In the genomic region with DNA sequence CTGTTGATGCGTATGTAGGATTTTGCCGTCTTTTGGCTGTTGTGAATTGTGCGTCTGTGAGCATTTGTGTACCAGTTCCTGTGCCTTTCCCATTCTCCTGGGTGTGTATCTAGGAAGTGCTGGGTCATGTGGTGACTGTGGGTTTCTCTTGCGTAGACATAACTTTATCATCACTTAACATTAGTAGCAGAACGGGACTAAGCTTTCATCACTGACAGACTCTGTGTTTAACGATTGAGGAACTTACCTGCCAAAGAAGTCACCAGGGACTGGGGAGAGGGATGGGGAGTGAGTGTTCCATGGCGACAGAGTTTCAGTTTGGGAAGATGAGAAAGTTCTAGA, we compare ENCODE assay signal across 1 cellular context.
TF ChIP-seq lines count a peak whose summit lies in the region.

No MANE protein-coding gene starts in this region.

TF ChIP-seq in H1, 55 proteins besides CTCF, POLR2A, EP300 and RAD21:
- TF ChIP-seq EZH2 (IDR thresholded peaks at IDR 0.05; ENCODE audit: low read depth, low read length, severe bottlenecking) (no peak), CHD1 (IDR thresholded peaks at IDR 0.05; ENCODE audit: low read depth, low read length) (no peak), TEAD4 (IDR thresholded peaks at IDR 0.05; ENCODE audit: low read depth, low read length) (no peak), RBBP5 (IDR thresholded peaks at IDR 0.05; ENCODE audit: borderline replicate concordance, low read depth, low read length) (no peak), CREB1 (IDR thresholded peaks at IDR 0.05) (no peak), POLR2AphosphoS5 (IDR thresholded peaks at IDR 0.05; ENCODE audit: low read depth, low read length) (no peak), SP4 (IDR thresholded peaks at IDR 0.05; ENCODE audit: low read length) (no peak), SIRT6 (IDR thresholded peaks at IDR 0.05; ENCODE audit: low read length) (no peak), KDM4A (IDR thresholded peaks at IDR 0.05; ENCODE audit: low read depth, low read length, severe bottlenecking) (no peak), TAF7 (optimal IDR thresholded peaks at IDR 0.05; ENCODE audit: borderline replicate concordance, low read depth, low read length) (no peak), JUND (IDR thresholded peaks at IDR 0.05; ENCODE audit: low read length) (no peak), HDAC2 (IDR thresholded peaks at IDR 0.05; ENCODE audit: borderline replicate concordance in 1 of 2, low read depth in 2 of 2, low read length in 2 of 2) (no peak), SIX5 (IDR thresholded peaks at IDR 0.05; ENCODE audit: low read depth, low read length) (no peak), KDM5A (IDR thresholded peaks at IDR 0.05; ENCODE audit: low read length) (no peak)
- TF ChIP-seq, protein P1, sequence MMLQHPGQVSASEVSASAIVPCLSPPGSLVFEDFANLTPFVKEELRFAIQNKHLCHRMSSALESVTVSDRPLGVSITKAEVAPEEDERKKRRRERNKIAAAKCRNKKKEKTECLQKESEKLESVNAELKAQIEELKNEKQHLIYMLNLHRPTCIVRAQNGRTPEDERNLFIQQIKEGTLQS (IDR thresholded peaks at IDR 0.05; ENCODE audit: insufficient read depth, low read depth, low read length) = no peak
- TF ChIP-seq, protein P2, sequence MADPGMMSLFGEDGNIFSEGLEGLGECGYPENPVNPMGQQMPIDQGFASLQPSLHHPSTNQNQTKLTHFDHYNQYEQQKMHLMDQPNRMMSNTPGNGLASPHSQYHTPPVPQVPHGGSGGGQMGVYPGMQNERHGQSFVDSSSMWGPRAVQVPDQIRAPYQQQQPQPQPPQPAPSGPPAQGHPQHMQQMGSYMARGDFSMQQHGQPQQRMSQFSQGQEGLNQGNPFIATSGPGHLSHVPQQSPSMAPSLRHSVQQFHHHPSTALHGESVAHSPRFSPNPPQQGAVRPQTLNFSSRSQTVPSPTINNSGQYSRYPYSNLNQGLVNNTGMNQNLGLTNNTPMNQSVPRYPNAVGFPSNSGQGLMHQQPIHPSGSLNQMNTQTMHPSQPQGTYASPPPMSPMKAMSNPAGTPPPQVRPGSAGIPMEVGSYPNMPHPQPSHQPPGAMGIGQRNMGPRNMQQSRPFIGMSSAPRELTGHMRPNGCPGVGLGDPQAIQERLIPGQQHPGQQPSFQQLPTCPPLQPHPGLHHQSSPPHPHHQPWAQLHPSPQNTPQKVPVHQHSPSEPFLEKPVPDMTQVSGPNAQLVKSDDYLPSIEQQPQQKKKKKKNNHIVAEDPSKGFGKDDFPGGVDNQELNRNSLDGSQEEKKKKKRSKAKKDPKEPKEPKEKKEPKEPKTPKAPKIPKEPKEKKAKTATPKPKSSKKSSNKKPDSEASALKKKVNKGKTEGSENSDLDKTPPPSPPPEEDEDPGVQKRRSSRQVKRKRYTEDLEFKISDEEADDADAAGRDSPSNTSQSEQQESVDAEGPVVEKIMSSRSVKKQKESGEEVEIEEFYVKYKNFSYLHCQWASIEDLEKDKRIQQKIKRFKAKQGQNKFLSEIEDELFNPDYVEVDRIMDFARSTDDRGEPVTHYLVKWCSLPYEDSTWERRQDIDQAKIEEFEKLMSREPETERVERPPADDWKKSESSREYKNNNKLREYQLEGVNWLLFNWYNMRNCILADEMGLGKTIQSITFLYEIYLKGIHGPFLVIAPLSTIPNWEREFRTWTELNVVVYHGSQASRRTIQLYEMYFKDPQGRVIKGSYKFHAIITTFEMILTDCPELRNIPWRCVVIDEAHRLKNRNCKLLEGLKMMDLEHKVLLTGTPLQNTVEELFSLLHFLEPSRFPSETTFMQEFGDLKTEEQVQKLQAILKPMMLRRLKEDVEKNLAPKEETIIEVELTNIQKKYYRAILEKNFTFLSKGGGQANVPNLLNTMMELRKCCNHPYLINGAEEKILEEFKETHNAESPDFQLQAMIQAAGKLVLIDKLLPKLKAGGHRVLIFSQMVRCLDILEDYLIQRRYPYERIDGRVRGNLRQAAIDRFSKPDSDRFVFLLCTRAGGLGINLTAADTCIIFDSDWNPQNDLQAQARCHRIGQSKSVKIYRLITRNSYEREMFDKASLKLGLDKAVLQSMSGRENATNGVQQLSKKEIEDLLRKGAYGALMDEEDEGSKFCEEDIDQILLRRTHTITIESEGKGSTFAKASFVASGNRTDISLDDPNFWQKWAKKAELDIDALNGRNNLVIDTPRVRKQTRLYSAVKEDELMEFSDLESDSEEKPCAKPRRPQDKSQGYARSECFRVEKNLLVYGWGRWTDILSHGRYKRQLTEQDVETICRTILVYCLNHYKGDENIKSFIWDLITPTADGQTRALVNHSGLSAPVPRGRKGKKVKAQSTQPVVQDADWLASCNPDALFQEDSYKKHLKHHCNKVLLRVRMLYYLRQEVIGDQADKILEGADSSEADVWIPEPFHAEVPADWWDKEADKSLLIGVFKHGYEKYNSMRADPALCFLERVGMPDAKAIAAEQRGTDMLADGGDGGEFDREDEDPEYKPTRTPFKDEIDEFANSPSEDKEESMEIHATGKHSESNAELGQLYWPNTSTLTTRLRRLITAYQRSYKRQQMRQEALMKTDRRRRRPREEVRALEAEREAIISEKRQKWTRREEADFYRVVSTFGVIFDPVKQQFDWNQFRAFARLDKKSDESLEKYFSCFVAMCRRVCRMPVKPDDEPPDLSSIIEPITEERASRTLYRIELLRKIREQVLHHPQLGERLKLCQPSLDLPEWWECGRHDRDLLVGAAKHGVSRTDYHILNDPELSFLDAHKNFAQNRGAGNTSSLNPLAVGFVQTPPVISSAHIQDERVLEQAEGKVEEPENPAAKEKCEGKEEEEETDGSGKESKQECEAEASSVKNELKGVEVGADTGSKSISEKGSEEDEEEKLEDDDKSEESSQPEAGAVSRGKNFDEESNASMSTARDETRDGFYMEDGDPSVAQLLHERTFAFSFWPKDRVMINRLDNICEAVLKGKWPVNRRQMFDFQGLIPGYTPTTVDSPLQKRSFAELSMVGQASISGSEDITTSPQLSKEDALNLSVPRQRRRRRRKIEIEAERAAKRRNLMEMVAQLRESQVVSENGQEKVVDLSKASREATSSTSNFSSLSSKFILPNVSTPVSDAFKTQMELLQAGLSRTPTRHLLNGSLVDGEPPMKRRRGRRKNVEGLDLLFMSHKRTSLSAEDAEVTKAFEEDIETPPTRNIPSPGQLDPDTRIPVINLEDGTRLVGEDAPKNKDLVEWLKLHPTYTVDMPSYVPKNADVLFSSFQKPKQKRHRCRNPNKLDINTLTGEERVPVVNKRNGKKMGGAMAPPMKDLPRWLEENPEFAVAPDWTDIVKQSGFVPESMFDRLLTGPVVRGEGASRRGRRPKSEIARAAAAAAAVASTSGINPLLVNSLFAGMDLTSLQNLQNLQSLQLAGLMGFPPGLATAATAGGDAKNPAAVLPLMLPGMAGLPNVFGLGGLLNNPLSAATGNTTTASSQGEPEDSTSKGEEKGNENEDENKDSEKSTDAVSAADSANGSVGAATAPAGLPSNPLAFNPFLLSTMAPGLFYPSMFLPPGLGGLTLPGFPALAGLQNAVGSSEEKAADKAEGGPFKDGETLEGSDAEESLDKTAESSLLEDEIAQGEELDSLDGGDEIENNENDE (IDR thresholded peaks at IDR 0.05; ENCODE audit: insufficient replicate concordance, low read length) = no peak
- TF ChIP-seq, protein P3, sequence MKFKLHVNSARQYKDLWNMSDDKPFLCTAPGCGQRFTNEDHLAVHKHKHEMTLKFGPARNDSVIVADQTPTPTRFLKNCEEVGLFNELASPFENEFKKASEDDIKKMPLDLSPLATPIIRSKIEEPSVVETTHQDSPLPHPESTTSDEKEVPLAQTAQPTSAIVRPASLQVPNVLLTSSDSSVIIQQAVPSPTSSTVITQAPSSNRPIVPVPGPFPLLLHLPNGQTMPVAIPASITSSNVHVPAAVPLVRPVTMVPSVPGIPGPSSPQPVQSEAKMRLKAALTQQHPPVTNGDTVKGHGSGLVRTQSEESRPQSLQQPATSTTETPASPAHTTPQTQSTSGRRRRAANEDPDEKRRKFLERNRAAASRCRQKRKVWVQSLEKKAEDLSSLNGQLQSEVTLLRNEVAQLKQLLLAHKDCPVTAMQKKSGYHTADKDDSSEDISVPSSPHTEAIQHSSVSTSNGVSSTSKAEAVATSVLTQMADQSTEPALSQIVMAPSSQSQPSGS (IDR thresholded peaks at IDR 0.05; ENCODE audit: low read length) = no peak
